21 cellular contexts compared by ENCODE assay signal in the genomic region with DNA sequence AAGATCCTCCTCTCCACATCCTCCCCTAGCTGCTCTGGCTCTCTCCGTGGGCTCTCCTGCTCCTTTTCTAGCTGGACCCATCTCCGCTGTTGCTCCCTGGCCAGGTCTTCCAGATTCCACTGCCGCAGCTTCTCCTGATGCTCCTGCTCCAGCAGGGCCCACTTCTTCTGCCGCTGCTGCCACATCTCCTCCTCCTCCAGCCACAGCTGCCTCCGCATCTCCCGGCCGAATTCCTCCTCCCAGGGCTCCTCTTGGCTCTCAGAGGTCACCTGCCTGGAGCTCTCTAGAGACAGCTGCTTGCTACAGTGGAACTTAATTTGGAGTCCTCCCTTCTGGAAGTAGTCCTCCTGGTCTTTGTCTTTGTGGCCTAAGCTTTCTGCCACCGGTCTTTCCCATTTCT. TPM values are rescaled to one million over a fixed set of nuclear protein-coding genes. Genes with fewer than 3 reads are reported as not detected.
DNase-seq lines count a peak whose midpoint lies in the region; ATAC-seq and TF ChIP-seq lines count a peak whose summit lies in the region.
"Had no signal": no experiment of that assay in that cellular context is flagged by ENCODE, and none has a peak within 500 bp of the region (broad histone marks: within the 10 kb centered on the region; RNA-seq: fewer than 3 reads in every experiment).

No MANE protein-coding gene starts in this region.

- H3K9me3 Mint-ChIP-seq in activated CD4-positive, alpha-beta T cell treated with anti-CD3 and anti-CD28 coated beads, Interleukin-2, amount 10 ng/mL, durations not matched to agents 7 days and 5 days, result no peaks in the 10 kb centered on the region
- H3K9me3 Mint-ChIP-seq in neural crest cell, result no peaks in the 10 kb centered on the region
- H3K9me3 Mint-ChIP-seq in stimulated activated effector memory CD8-positive, alpha-beta T cell treated with anti-CD3 and anti-CD28 coated beads, Interleukin-12 subunit alpha, Interleukin-12 subunit beta, amount 100 ng/mL, for 72 hours, result no peaks in the 10 kb centered on the region
- no peaks in the 10 kb centered on the region for H3K9me3 Mint-ChIP-seq in nephron progenitor cell
- H3K9me3 Mint-ChIP-seq: CD14-positive monocyte; CD4-positive, alpha-beta T cell; CD8-positive, alpha-beta memory T cell; GM23338; HFFc6 had no signal

- H3F3A ChIP-seq in GM23248 (ENCODE audit: insufficient read depth), result no peaks in the 10 kb centered on the region

- H3K27me3 Mint-ChIP-seq in activated CD4-positive, alpha-beta T cell treated with anti-CD3 and anti-CD28 coated beads, Interleukin-2, amount 10 ng/mL, durations not matched to agents 7 days and 5 days, result no peaks in the 10 kb centered on the region
- H3K27me3 Mint-ChIP-seq in neural crest cell (ENCODE audit: low read depth), result no peaks in the 10 kb centered on the region
- no peaks in the 10 kb centered on the region for H3K27me3 Mint-ChIP-seq in nephron progenitor cell (ENCODE audit: low read depth, poor library complexity)
- H3K27me3 Mint-ChIP-seq: CD4-positive, alpha-beta T cell; CD8-positive, alpha-beta memory T cell had no signal

- H3K4me3 Mint-ChIP-seq in activated CD4-positive, alpha-beta T cell treated with anti-CD3 and anti-CD28 coated beads, Interleukin-2, amount 10 ng/mL, durations not matched to agents 7 days and 5 days, result no peak overlapping the region
- H3K4me3 Mint-ChIP-seq in neural crest cell (no peak overlapping the region), nephron progenitor cell (no peak overlapping the region)
- H3K4me3 Mint-ChIP-seq in stimulated activated effector memory CD8-positive, alpha-beta T cell treated with anti-CD3 and anti-CD28 coated beads, Interleukin-12 subunit alpha, Interleukin-12 subunit beta, amount 100 ng/mL, for 72 hours, result no peak overlapping the region
- H3K4me3 Mint-ChIP-seq: CD14-positive monocyte; CD4-positive, alpha-beta T cell; CD8-positive, alpha-beta memory T cell; GM23338; HFFc6 had no signal

- no peak overlapping the region for H3K9ac ChIP-seq in GM23248
- H3K9ac ChIP-seq: BLaER1 treated with 17β-estradiol and CSF1 and Interleukin-3, amounts not matched to agents 10 nM and 100 nM had no signal

- TF ChIP-seq POLR2A in ovary (IDR thresholded peaks at IDR 0.05), result no peak

- ATAC-seq in stimulated activated effector memory CD8-positive, alpha-beta T cell treated with anti-CD3 and anti-CD28 coated beads, Interleukin-12 subunit alpha, Interleukin-12 subunit beta, amount 100 ng/mL, for 72 hours, result no peak
- ATAC-seq: GM23338 had no signal

- POLR2A ChIA-PET in activated CD4-positive, alpha-beta T cell treated with anti-CD3 and anti-CD28 coated beads, Interleukin-2, amount 10 ng/mL, durations not matched to agents 7 days and 5 days (lab: Charles Lee), result no interaction called here

- H3K4me3 ChIP-seq in GM23248 (no peak overlapping the region), ovary (no peak overlapping the region)
- H3K4me3 ChIP-seq: BLaER1 treated with 17β-estradiol and CSF1 and Interleukin-3, amounts not matched to agents 10 nM and 100 nM; GM23338; HAP-1 had no signal

- H3K9me2 ChIP-seq in GM23248 (ENCODE audit: insufficient read depth), result no peaks in the 10 kb centered on the region

- no peak overlapping the region for H2AFZ ChIP-seq in GM23248
- H2AFZ ChIP-seq: GM23338 had no signal

- TF ChIP-seq CTCF in neural crest cell (conservative IDR thresholded peaks at IDR 0.05) (no peak), ovary (IDR thresholded peaks at IDR 0.05) (no peak), nephron progenitor cell (IDR thresholded peaks at IDR 0.05) (no peak)

- H3K4me2 ChIP-seq in GM23248 (ENCODE audit: unreplicated experiment), result no peak overlapping the region
- H3K4me2 ChIP-seq: BLaER1 treated with 17β-estradiol and CSF1 and Interleukin-3, amounts not matched to agents 10 nM and 100 nM; GM23338 had no signal

- H3K27ac Mint-ChIP-seq in activated CD4-positive, alpha-beta T cell treated with anti-CD3 and anti-CD28 coated beads, Interleukin-2, amount 10 ng/mL, durations not matched to agents 7 days and 5 days, result peak overlapping the region; percentile 39
- H3K27ac Mint-ChIP-seq in neural crest cell (ENCODE audit: unreplicated experiment) (peak overlapping the region; percentile 92), nephron progenitor cell (no peak overlapping the region)
- H3K27ac Mint-ChIP-seq in stimulated activated effector memory CD8-positive, alpha-beta T cell treated with anti-CD3 and anti-CD28 coated beads, Interleukin-12 subunit alpha, Interleukin-12 subunit beta, amount 100 ng/mL, for 72 hours, result peak overlapping the region; percentile 56
- H3K27ac Mint-ChIP-seq: CD14-positive monocyte; CD4-positive, alpha-beta T cell; CD8-positive, alpha-beta memory T cell; GM23338; HFFc6 had no signal

- TF ChIP-seq EP300 in ovary (IDR thresholded peaks at IDR 0.05), result no peak

- 92 to 93% methylated on average over 8 of the region's 8 CpGs for WGBS in GM23248 (ENCODE audit: low coverage in 1 of 2, low lambda C conversion rate in 2 of 2, missing lambda C conversion rate in 2 of 2), 2 experiments
- WGBS in ovary, 3 donors, result 80 to 89% (median 86%) methylated on average over 8 of the region's 8 CpGs

- H3K36me3 ChIP-seq in GM23248 (ENCODE audit: low read depth) (no peaks in the 10 kb centered on the region), ovary (no peaks in the 10 kb centered on the region)
- H3K36me3 ChIP-seq: BE2C, HAP-1 had no signal

- no peaks in the 10 kb centered on the region for H3K79me2 ChIP-seq in GM23248 (ENCODE audit: insufficient read depth)

- H3K27me3 ChIP-seq in GM23248 (replicated peaks; ENCODE audit: insufficient read depth), result no peaks in the 10 kb centered on the region
- no peaks in the 10 kb centered on the region for H3K27me3 ChIP-seq in ovary
- H3K27me3 ChIP-seq: BE2C; BLaER1 treated with 17β-estradiol and CSF1 and Interleukin-3, amounts not matched to agents 10 nM and 100 nM had no signal

- no peaks in the 10 kb centered on the region for H3K9me3 ChIP-seq in GM23248 (ENCODE audit: low read depth)
- H3K9me3 ChIP-seq in ovary, result no peaks in the 10 kb centered on the region
- H3K9me3 ChIP-seq: BE2C; BLaER1 treated with 17β-estradiol and CSF1 and Interleukin-3, amounts not matched to agents 10 nM and 100 nM; HAP-1 had no signal

- H3K4me1 Mint-ChIP-seq in activated CD4-positive, alpha-beta T cell treated with anti-CD3 and anti-CD28 coated beads, Interleukin-2, amount 10 ng/mL, durations not matched to agents 7 days and 5 days, result peaks cover 2% of the 10 kb centered on the region
- H3K4me1 Mint-ChIP-seq in neural crest cell (no peaks in the 10 kb centered on the region), nephron progenitor cell (peaks cover 16% of the 10 kb centered on the region)
- peaks cover 5% of the 10 kb centered on the region for H3K4me1 Mint-ChIP-seq in stimulated activated effector memory CD8-positive, alpha-beta T cell treated with anti-CD3 and anti-CD28 coated beads, Interleukin-12 subunit alpha, Interleukin-12 subunit beta, amount 100 ng/mL, for 72 hours
- H3K4me1 Mint-ChIP-seq: CD8-positive, alpha-beta memory T cell had no signal

- H3K27ac ChIP-seq in GM23248, result no peak overlapping the region
- H3K27ac ChIP-seq in ovary, result no peak overlapping the region
- H3K27ac ChIP-seq: 22Rv1; BLaER1 treated with 17β-estradiol and CSF1 and Interleukin-3, amounts not matched to agents 10 nM and 100 nM had no signal

- intact Hi-C loops in ovary (cut with DNase I), result no loop called here

- no peaks in the 10 kb centered on the region for H4K20me1 ChIP-seq in GM23248 (ENCODE audit: insufficient read depth)

- in situ Hi-C loops in GM23248 (cut with MboI), result no loop called here

- DNase-seq in activated CD4-positive, alpha-beta T cell treated with anti-CD3 and anti-CD28 coated beads, Interleukin-2, amount 10 ng/mL, durations not matched to agents 7 days and 5 days, result no peak
- no peak for DNase-seq in activated CD4-positive, alpha-beta T cell treated with anti-CD3 and anti-CD28 coated beads for 4 hours
- peak; percentile 6 for DNase-seq in iPS-NIHi7 (ENCODE audit: extremely low spot score)
- DNase-seq in neural crest cell (ENCODE audit: low read depth, low spot score), result no peak
- DNase-seq in stimulated activated effector memory CD8-positive, alpha-beta T cell treated with anti-CD3 and anti-CD28 coated beads, Interleukin-12 subunit alpha, Interleukin-12 subunit beta, amount 100 ng/mL, for 72 hours (ENCODE audit: low spot score in 2 of 2), result no peak
- no peak for DNase-seq in GM23248
- DNase-seq in ovary, result no peak
- no peak for DNase-seq in nephron progenitor cell
- DNase-seq: AML-193; BE2C; CD4-positive, alpha-beta T cell; CD8-positive, alpha-beta memory T cell; DMS 273 treated with DMSO at 0.1 percent for 48 hours; DMS79; HFFc6 had no signal

- CTCF ChIA-PET in activated CD4-positive, alpha-beta T cell treated with anti-CD3 and anti-CD28 coated beads, Interleukin-2, amount 10 ng/mL, durations not matched to agents 7 days and 5 days (lab: Charles Lee), result interaction anchor here (0.5 to 1.6 kb wide), 2 partner anchors 12 to 204 kb away, joined by 3 read pairs; no protein-coding TSS in a partner anchor

- H3K36me3 Mint-ChIP-seq in activated CD4-positive, alpha-beta T cell treated with anti-CD3 and anti-CD28 coated beads, Interleukin-2, amount 10 ng/mL, durations not matched to agents 7 days and 5 days (ENCODE audit: low read depth), result no peaks in the 10 kb centered on the region
- H3K36me3 Mint-ChIP-seq in neural crest cell (ENCODE audit: low read depth) (peaks cover 9% of the 10 kb centered on the region), nephron progenitor cell (ENCODE audit: low read depth) (peaks cover 39% of the 10 kb centered on the region)
- no peaks in the 10 kb centered on the region for H3K36me3 Mint-ChIP-seq in stimulated activated effector memory CD8-positive, alpha-beta T cell treated with anti-CD3 and anti-CD28 coated beads, Interleukin-12 subunit alpha, Interleukin-12 subunit beta, amount 100 ng/mL, for 72 hours
- H3K36me3 Mint-ChIP-seq: CD14-positive monocyte; CD8-positive, alpha-beta memory T cell had no signal

- no peaks in the 10 kb centered on the region for H3K4me1 ChIP-seq in GM23248 (ENCODE audit: insufficient read depth)
- no peaks in the 10 kb centered on the region for H3K4me1 ChIP-seq in ovary (ENCODE audit: insufficient read depth)
- H3K4me1 ChIP-seq: BE2C, HAP-1 had no signal

RNA-seq across cellular contexts. Expression of gene FAM186B, which starts 5.5 kb away (rescaled TPM):
- under 1 TPM; 0.15 TPM for total RNA-seq in activated CD4-positive, alpha-beta T cell treated with anti-CD3 and anti-CD28 coated beads, Interleukin-2, amount 10 ng/mL, durations not matched to agents 7 days and 5 days
- 0.28 TPM in 1 of 2 replicates, not detected in the other for total RNA-seq in neural crest cell
- 0.22 and 1.4 TPM in 2 replicates for total RNA-seq in GM23248 (2014; rRNA removed; shearing (Covaris generic))
- 0.14 and 0.38 TPM in 2 replicates for polyA plus RNA-seq in GM23248 (2016; fragmentation: Nextera tagmentation; extraction: Ambion mirVana)
- 1 to 10 TPM in 2 of 7 donors, under 1 TPM in 5; 0.11 to 1.5 (median 0.84) TPM for total RNA-seq in ovary
- under 1 TPM; 0.38 to 0.46 TPM for polyA plus RNA-seq in ovary
- total RNA-seq: G401 had no signal
- polyA plus RNA-seq: CD14-positive monocyte; CD8-positive, alpha-beta memory T cell had no signal

RNA-seq across cellular contexts. Expression of gene PRPF40B, which starts 23.4 kb away (rescaled TPM):
- total RNA-seq in activated CD4-positive, alpha-beta T cell treated with anti-CD3 and anti-CD28 coated beads, Interleukin-2, amount 10 ng/mL, durations not matched to agents 7 days and 5 days, result 10 to 100 TPM; 11.6 to 11.7 TPM
- total RNA-seq in neural crest cell (24.4 and 27.0 TPM in 2 replicates), ovary (10 to 100 TPM; 29.8 to 72.6 (median 43.3) TPM)
- 9.9 and 10.2 TPM in 2 replicates for total RNA-seq in GM23248 (2014; rRNA removed; shearing (Covaris generic))
- polyA plus RNA-seq in GM23248 (2016; fragmentation: Nextera tagmentation; extraction: Ambion mirVana) (11.6 and 12.6 TPM in 2 replicates), ovary (10 to 100 TPM; 13.4 to 31.4 TPM)

RNA-seq across cellular contexts. Expression of gene MCRS1, which starts 32.0 kb away (rescaled TPM):
- 10 to 100 TPM; 85.3 to 89.2 TPM for total RNA-seq in activated CD4-positive, alpha-beta T cell treated with anti-CD3 and anti-CD28 coated beads, Interleukin-2, amount 10 ng/mL, durations not matched to agents 7 days and 5 days
- total RNA-seq in neural crest cell, result 89.6 and 95.3 TPM in 2 replicates
- total RNA-seq in GM23248 (2014; rRNA removed; shearing (Covaris generic)), result 54.9 and 60.4 TPM in 2 replicates
- 64.2 and 66.0 TPM in 2 replicates for polyA plus RNA-seq in GM23248 (2016; fragmentation: Nextera tagmentation; extraction: Ambion mirVana)
- total RNA-seq in ovary, result 10 to 100 TPM; 38.5 to 56.2 (median 39.5) TPM
- polyA plus RNA-seq in ovary, result 10 to 100 TPM; 14.7 to 40.3 TPM
